In the genomic region with DNA sequence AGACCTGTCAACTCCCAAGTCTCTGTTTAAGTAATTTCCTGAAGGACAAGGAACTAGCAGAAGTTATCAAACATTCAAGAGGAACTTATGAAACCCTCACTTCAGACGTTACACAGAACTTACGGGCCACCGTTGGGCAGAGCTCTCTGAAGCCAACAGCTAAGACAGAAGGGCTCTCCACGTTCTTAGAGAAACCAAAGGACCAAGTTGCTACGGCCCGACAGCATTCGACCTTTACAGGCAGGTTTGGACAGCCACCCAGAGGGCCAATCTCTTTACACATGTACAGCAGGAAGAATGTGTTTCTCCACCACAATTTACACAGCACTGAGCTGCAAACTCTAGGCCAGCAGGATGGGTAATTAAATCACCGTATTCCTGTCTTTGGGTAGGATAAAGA, we compare ENCODE assay signal across 25 cellular contexts.
"Had no signal": no experiment of that assay in that cellular context is flagged by ENCODE, and none has a peak within 500 bp of the region (broad histone marks: within the 10 kb centered on the region; RNA-seq: fewer than 3 reads in every experiment).

No MANE protein-coding gene starts in this region.

- H3K4me1 Mint-ChIP-seq: activated CD4-positive, alpha-beta T cell treated with anti-CD3 and anti-CD28 coated beads, Interleukin-2, amount 10 ng/mL, durations not matched to agents 7 days and 5 days; activated T-helper 17 cell treated with anti-CD3 and anti-CD28 coated beads, Interleukin-2, amount 50 U/mL, for 72 hours; T-helper 17 cell had no signal

- H3K27ac Mint-ChIP-seq: activated CD4-positive, alpha-beta memory T cell treated with anti-CD3 and anti-CD28 coated beads for 36 hours; activated CD4-positive, alpha-beta T cell treated with anti-CD3 and anti-CD28 coated beads, Interleukin-2, amount 10 ng/mL, durations not matched to agents 7 days and 5 days; activated naive CD4-positive, alpha-beta T cell treated with anti-CD3 and anti-CD28 coated beads for 36 hours; activated naive CD8-positive, alpha-beta T cell; activated T-helper 17 cell treated with anti-CD3 and anti-CD28 coated beads, Interleukin-2, amount 50 U/mL, for 72 hours; brain; T-helper 17 cell had no signal

- H3K36me3 Mint-ChIP-seq: activated CD4-positive, alpha-beta memory T cell treated with anti-CD3 and anti-CD28 coated beads for 36 hours; activated naive CD8-positive, alpha-beta T cell; brain had no signal

- H3K9me3 Mint-ChIP-seq: activated naive CD4-positive, alpha-beta T cell treated with anti-CD3 and anti-CD28 coated beads for 36 hours; brain had no signal

- FAIRE-seq: astrocyte had no signal

- DNase-seq: activated CD4-positive, alpha-beta memory T cell treated with anti-CD3 and anti-CD28 coated beads for 36 hours; activated CD4-positive, alpha-beta T cell treated with anti-CD3 and anti-CD28 coated beads, Interleukin-2, amount 10 ng/mL, durations not matched to agents 7 days and 5 days; activated CD4-positive, CD25-positive, alpha-beta regulatory T cell; activated gamma-delta T cell; activated naive CD4-positive, alpha-beta T cell treated with anti-CD3 and anti-CD28 coated beads for 36 hours; activated T-cell treated with anti-CD3 and anti-CD28 coated beads for 4 hours; activated T-cell treated with anti-CD3 and anti-CD28 coated beads, Interleukin-2, amount 50 U/mL, for 48 hours; amygdala; Kasumi-1; KBM-7; NCI-H1092; NCI-H1417; NCI-H1930; NCI-H2171; NCI-H2227 treated with DMSO at 0.1 percent for 48 hours; NCI-H526; NCI-H774; SIG-M5; T-helper 17 cell; T-helper 9 cell had no signal

- H3K4me3 Mint-ChIP-seq: activated CD4-positive, alpha-beta memory T cell treated with anti-CD3 and anti-CD28 coated beads for 36 hours; activated CD4-positive, alpha-beta T cell treated with anti-CD3 and anti-CD28 coated beads, Interleukin-2, amount 10 ng/mL, durations not matched to agents 7 days and 5 days; activated naive CD4-positive, alpha-beta T cell treated with anti-CD3 and anti-CD28 coated beads for 36 hours; activated naive CD8-positive, alpha-beta T cell; activated T-helper 17 cell treated with anti-CD3 and anti-CD28 coated beads, Interleukin-2, amount 50 U/mL, for 72 hours; brain; T-helper 17 cell had no signal

- H3K27me3 ChIP-seq: cardiac muscle cell had no signal

- H3K27ac ChIP-seq: cardiac muscle cell had no signal

- H3K36me3 ChIP-seq: cardiac muscle cell had no signal

- H3K4me3 ChIP-seq: cardiac muscle cell had no signal

- H3K27me3 Mint-ChIP-seq: activated CD4-positive, alpha-beta memory T cell treated with anti-CD3 and anti-CD28 coated beads for 36 hours; activated CD4-positive, alpha-beta T cell treated with anti-CD3 and anti-CD28 coated beads, Interleukin-2, amount 10 ng/mL, durations not matched to agents 7 days and 5 days; activated naive CD8-positive, alpha-beta T cell; activated T-helper 17 cell treated with anti-CD3 and anti-CD28 coated beads, Interleukin-2, amount 50 U/mL, for 72 hours; brain; T-helper 17 cell had no signal
